ENCODE assay signal across 8 cellular contexts in the genomic region with DNA sequence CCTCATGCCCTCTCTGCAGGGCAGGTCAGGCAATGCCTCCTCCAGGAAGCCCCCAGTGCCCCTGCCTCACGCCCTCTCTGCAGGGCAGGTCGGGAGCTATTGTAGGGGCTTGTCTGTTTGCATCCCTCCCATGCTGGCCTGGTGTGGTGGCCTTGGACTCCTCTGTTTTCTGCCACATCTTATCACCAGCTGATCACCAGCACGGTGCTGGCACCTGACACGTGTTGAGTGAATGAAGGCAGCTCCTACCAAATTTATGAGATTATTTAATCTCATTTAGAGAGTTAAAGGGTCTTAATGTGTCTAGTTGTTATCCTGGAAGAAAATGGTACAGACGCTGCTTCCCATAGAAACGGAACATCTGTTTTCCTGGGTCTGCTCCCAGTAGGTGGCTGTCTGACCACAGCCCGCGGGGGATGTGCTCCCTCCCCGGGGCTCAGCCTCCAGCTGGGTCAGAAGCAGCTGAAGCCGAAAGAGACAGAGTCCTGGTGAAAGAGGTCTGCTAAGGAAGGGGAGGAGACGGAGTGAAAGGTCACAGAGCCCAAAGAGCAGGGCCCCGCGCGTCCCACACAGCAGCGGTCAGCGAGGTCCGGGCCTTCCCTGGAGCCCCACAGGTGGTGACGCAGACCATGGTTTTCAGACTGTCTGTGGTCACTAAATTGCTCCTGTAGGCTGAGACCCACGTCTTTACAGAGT. TPM values are rescaled to one million over a fixed set of nuclear protein-coding genes. Genes with fewer than 3 reads are reported as not detected.
DNase-seq lines count a peak whose midpoint lies in the region; ATAC-seq lines count a peak whose summit lies in the region.

No MANE protein-coding gene starts in this region.

- peak; percentile 79 to 82 for DNase-seq in SJCRH30
- peak in 25 of 42 donors; percentile 36 to 81 (median 55) for DNase-seq in head of caudate nucleus
- no peak for DNase-seq in sciatic nerve (ENCODE audit: low spot score)
- DNase-seq in stimulated activated CD4-positive, alpha-beta T cell treated with anti-CD3 and anti-CD28 coated beads, Interleukin-2, amount 100 ng/mL, for 48 hours, result no peak
- DNase-seq in inferior parietal cortex (ENCODE audit: extremely low spot score), result no peak

- peaks cover 7% of the 10 kb centered on the region; the same call in 1 of the 2 replicates for H3K36me3 ChIP-seq in SJCRH30

- H3K9me3 ChIP-seq in SJCRH30 (replicated peaks), result no peaks in the 10 kb centered on the region

- H3K4me1 ChIP-seq in SJCRH30, result peaks cover 18% of the 10 kb centered on the region

- intact Hi-C loops in head of caudate nucleus (cut with DNase I), result no loop called here
- intact Hi-C loops in sciatic nerve (cut with DNase I), result no loop called here

- no peak overlapping the region for H3K4me3 ChIP-seq in SJCRH30

- H3K27ac ChIP-seq in SJCRH30, result peak overlapping the region; percentile 35

- no peaks in the 10 kb centered on the region for H3K27me3 ChIP-seq in SJCRH30

- ATAC-seq in GM21529 (IDR thresholded peaks at IDR 0.05; ENCODE audit: unreplicated experiment) (peak; percentile 38), sciatic nerve (peak; percentile 57), GM18502 (IDR thresholded peaks at IDR 0.05; ENCODE audit: poor library complexity, unreplicated experiment) (no peak), GM18517 (IDR thresholded peaks at IDR 0.05; ENCODE audit: unreplicated experiment) (no peak)

RNA-seq across cellular contexts. Expression of gene C13orf46, which starts 51.7 kb away (rescaled TPM):
- total RNA-seq in SJCRH30 (2014; rRNA removed; shearing (Covaris generic)), result 0.04 TPM in 1 of 2 replicates, not detected in the other
- 3.6 TPM for total RNA-seq in sciatic nerve

Comparison
In these comparisons a context has a peak if more than half of its experiments do, and no peak if none do; other contexts are left out.
1. ATAC-seq: peak in GM21529 (single experiment) and sciatic nerve (single experiment); none in GM18502 (single experiment) and GM18517 (single experiment).
2. DNase-seq: peak in SJCRH30 (2 of 2) and head of caudate nucleus (25 of 42); none in sciatic nerve (single experiment), stimulated activated CD4-positive, alpha-beta T cell treated with anti-CD3 and anti-CD28 coated beads, Interleukin-2, amount 100 ng/mL, for 48 hours (0 of 2) and inferior parietal cortex (single experiment).